19 cellular contexts compared by ENCODE assay signal in genomic region chr16:75224683-75225082, GRCh38. TPM values are rescaled to one million over a fixed set of nuclear protein-coding genes. Genes with fewer than 3 reads are reported as not detected.
A peak's percentile ranks its signal among the peaks of the same experiment; 100 is the strongest.
DNase-seq lines count a peak whose midpoint lies in the region; ATAC-seq, FAIRE-seq and TF ChIP-seq lines count a peak whose summit lies in the region.
"Had no signal": no experiment of that assay in that cellular context is flagged by ENCODE, and none has a peak within 500 bp of the region (broad histone marks: within the 10 kb centered on the region; RNA-seq: fewer than 3 reads in every experiment).

No MANE protein-coding gene starts in this region.

- no peaks in the 10 kb centered on the region for H3K79me2 ChIP-seq in K562 (ENCODE audit: control insufficient read depth, insufficient read depth, low read length)
- H3K79me2 ChIP-seq in HepG2 (ENCODE audit: insufficient read depth, low read length): no peaks in the 10 kb centered on the region

- H3K4me1 Mint-ChIP-seq in type B pancreatic cell (ENCODE audit: unreplicated experiment): no peaks in the 10 kb centered on the region

- CTCF ChIA-PET in K562 (lab: Yijun Ruan, JAX; ENCODE audit: low intra/inter-chr PET ratio): no interaction called here
- CTCF ChIA-PET in HepG2 (lab: Yijun Ruan, JAX; ENCODE audit: low intra/inter-chr PET ratio, low total read pairs): no interaction called here

- H3K9me1 ChIP-seq in K562 (ENCODE audit: control insufficient read depth, insufficient read depth, low read length): no peaks in the 10 kb centered on the region

- TF ChIP-seq EP300 in K562 (IDR thresholded peaks at IDR 0.05; ENCODE audit: low read length): no peak
- TF ChIP-seq EP300 in HepG2 (IDR thresholded peaks at IDR 0.05; ENCODE audit: low read depth in 2 of 2, low read length in 2 of 2): no peak
- TF ChIP-seq EP300 in HepG2 (CRISPR knock-in tag; IDR thresholded peaks at IDR 0.05; ENCODE audit: borderline replicate concordance): no peak

- H3K4me3 Mint-ChIP-seq in type B pancreatic cell: no peak overlapping the region
- H3K4me3 Mint-ChIP-seq: CD4-positive, alpha-beta memory T cell had no signal

- H3K27me3 Mint-ChIP-seq in type B pancreatic cell: no peaks in the 10 kb centered on the region

- no peaks in the 10 kb centered on the region for H3K9me3 Mint-ChIP-seq in type B pancreatic cell
- H3K9me3 Mint-ChIP-seq: CD4-positive, alpha-beta memory T cell had no signal

- WGBS in right cardiac atrium: 67% methylated on average over 15 of the region's 15 CpGs
- 12% methylated on average over 9 of the region's 15 CpGs for WGBS in K562 (ENCODE audit: insufficient coverage, low coverage, missing lambda C conversion rate)
- WGBS in HepG2 (ENCODE audit: low lambda C conversion rate): 60% methylated on average over 13 of the region's 15 CpGs

- H4K20me1 ChIP-seq in K562 (replicated peaks; ENCODE audit: control insufficient read depth, insufficient read depth, low read length) (0 out of 2 replicates have a peak, but pooled peaks cover 10% of the 10 kb centered on the region), HepG2 (ENCODE audit: insufficient read depth, low read length) (no peaks in the 10 kb centered on the region)

- H3K27ac Mint-ChIP-seq in type B pancreatic cell: peak overlapping the region; percentile 64
- H3K27ac Mint-ChIP-seq: CD4-positive, alpha-beta memory T cell had no signal

- TF ChIP-seq CTCF in right atrium auricular region (IDR thresholded peaks at IDR 0.05) (no peak), K562 (IDR thresholded peaks at IDR 0.05 in 2 of 3, conservative IDR thresholded peaks at IDR 0.05 in 1 of 3; ENCODE audit: insufficient read depth in 2 of 3, low read depth in 1 of 3, low read length in 3 of 3) (0 out of 6 replicates have a peak, but pooled peaks have one; percentile 11 to 21 (median 19)), HepG2 (CRISPR knock-in tag; IDR thresholded peaks at IDR 0.05) (peak; percentile 10; the same call in 1 of the 2 replicates), type B pancreatic cell (conservative IDR thresholded peaks at IDR 0.05) (no peak), omental fat pad (IDR thresholded peaks at IDR 0.05) (no peak)

- TF ChIP-seq RAD21 in K562 (CRISPR knock-in tag; conservative IDR thresholded peaks at IDR 0.05 in 1 of 2, IDR thresholded peaks at IDR 0.05 in 1 of 2) (peak in 1 of 2 experiments; percentile 43; a peak in 2 of 4 replicates), HepG2 (CRISPR knock-in tag; IDR thresholded peaks at IDR 0.05) (no peak)

- in situ Hi-C loops in K562 (cut with MboI) (loop anchor here (25.0 kb wide), 1 partner anchor 1963 kb away; the partner anchor contains the start of genes MON1B and SYCE1L), HepG2 (cut with HindIII; ENCODE audit: extremely low pct_ligation_motif_present, low pct_unique_long_range_greater_than_20kb) (no loop called here)

- no peaks in the 10 kb centered on the region for H3K9me3 ChIP-seq in right cardiac atrium (ENCODE audit: control insufficient read depth, low read length)
- no peaks in the 10 kb centered on the region for H3K9me3 ChIP-seq in right atrium auricular region
- no peaks in the 10 kb centered on the region for H3K9me3 ChIP-seq in K562 (replicated peaks; ENCODE audit: control insufficient read depth, insufficient read depth, low read depth, low read length)
- no peaks in the 10 kb centered on the region for H3K9me3 ChIP-seq in HepG2 (ENCODE audit: low read length)
- H3K9me3 ChIP-seq: BE2C, MG63, SJSA1 had no signal

- FAIRE-seq in K562 (lab: Jason Lieb, UNC) (no peak), HepG2 (lab: Jason Lieb, UNC) (no peak)

- H3K4me3 ChIP-seq in right cardiac atrium (ENCODE audit: low read length) (no peak overlapping the region), right atrium auricular region (no peak overlapping the region), K562 (no peak overlapping the region), HepG2 (replicated peaks in 1 of 3; ENCODE audit: insufficient read depth in 1 of 3, low read depth in 2 of 3, low read length in 3 of 3) (no peak overlapping the region)
- H3K4me3 ChIP-seq: MG63, SJSA1 had no signal

- H3K36me3 Mint-ChIP-seq in type B pancreatic cell: no peaks in the 10 kb centered on the region
- H3K36me3 Mint-ChIP-seq: CD4-positive, alpha-beta memory T cell had no signal

- no peaks in the 10 kb centered on the region for H3K4me1 ChIP-seq in right cardiac atrium (ENCODE audit: control insufficient read depth, insufficient read depth, low read length)
- peaks cover 0 to 8% of the 10 kb centered on the region in 2 donors for H3K4me1 ChIP-seq in right atrium auricular region
- H3K4me1 ChIP-seq in K562 (replicated peaks in 1 of 2; ENCODE audit: control insufficient read depth in 2 of 2, insufficient read depth in 2 of 2, low read length in 2 of 2): peaks cover 0 to 22% of the 10 kb centered on the region in 2 experiments; a peak in 1 of 5 replicates
- peaks cover 29% of the 10 kb centered on the region for H3K4me1 ChIP-seq in HepG2 (ENCODE audit: insufficient read depth, low read length)
- H3K4me1 ChIP-seq: BE2C, SJSA1 had no signal

- H3K27me3 ChIP-seq in right cardiac atrium (ENCODE audit: control insufficient read depth, insufficient read depth) (no peaks in the 10 kb centered on the region), right atrium auricular region (no peaks in the 10 kb centered on the region), K562 (ENCODE audit: control insufficient read depth in 2 of 2, insufficient read depth in 2 of 2, low read length in 2 of 2) (peaks cover 8 to 13% of the 10 kb centered on the region in 2 experiments; a peak in 3 of 5 replicates), HepG2 (ENCODE audit: control insufficient read depth in 1 of 2, insufficient read depth in 2 of 2, low read length in 2 of 2) (peaks cover 10 to 22% of the 10 kb centered on the region in 2 experiments)
- H3K27me3 ChIP-seq: MG63 had no signal

- peak; percentile 4 to 13 for ATAC-seq in right cardiac atrium
- peak; percentile 56 for ATAC-seq in K562
- ATAC-seq in HepG2: peak; percentile 19
- ATAC-seq in omental fat pad (ENCODE audit: low FRiP score): no peak
- ATAC-seq in GM21529 (IDR thresholded peaks at IDR 0.05; ENCODE audit: unreplicated experiment): no peak

- H3K4me2 ChIP-seq in K562 (ENCODE audit: insufficient read depth, low read length): no peak overlapping the region
- no peak overlapping the region for H3K4me2 ChIP-seq in HepG2 (ENCODE audit: low read depth, low read length)

- peaks cover 15% of the 10 kb centered on the region for H3K36me3 ChIP-seq in right atrium auricular region
- H3K36me3 ChIP-seq in K562 (ENCODE audit: control insufficient read depth, insufficient read depth, low read length): 0 out of 3 replicates have a peak, but pooled peaks cover 3% of the 10 kb centered on the region
- H3K36me3 ChIP-seq in HepG2 (replicated peaks in 1 of 2; ENCODE audit: control insufficient read depth in 1 of 2, insufficient read depth in 2 of 2, low read length in 2 of 2): peaks cover 3 to 9% of the 10 kb centered on the region in 2 experiments; a peak in 4 of 5 replicates
- H3K36me3 ChIP-seq: MG63 had no signal

- H3K9ac ChIP-seq in K562 (ENCODE audit: insufficient read depth in 1 of 2, low read depth in 2 of 2, low read length in 2 of 2): no peak overlapping the region
- no peak overlapping the region for H3K9ac ChIP-seq in HepG2 (ENCODE audit: insufficient read depth, low read depth, low read length)

- H3K27ac ChIP-seq in right cardiac atrium (ENCODE audit: low read length): no peak overlapping the region
- no peak overlapping the region for H3K27ac ChIP-seq in right atrium auricular region
- no peak overlapping the region for H3K27ac ChIP-seq in K562 (ENCODE audit: extremely low read depth, low read depth, low read length)
- H3K27ac ChIP-seq in HepG2 (ENCODE audit: extremely low read length, insufficient read depth, low read length): no peak overlapping the region
- H3K27ac ChIP-seq: SJSA1 had no signal

- H2AFZ ChIP-seq in K562 (ENCODE audit: low read depth, low read length) (no peak overlapping the region), HepG2 (ENCODE audit: low read length) (no peak overlapping the region)

- peak in 1 of 3 donors; percentile 38 for DNase-seq in right cardiac atrium
- no peak for DNase-seq in right atrium auricular region (ENCODE audit: low spot score)
- no peak for DNase-seq in K562 (ENCODE audit: extremely low read depth in 1 of 4, low spot score in 3 of 4)
- no peak for DNase-seq in HepG2 (ENCODE audit: low spot score)
- DNase-seq in type B pancreatic cell (ENCODE audit: extremely low spot score, unreplicated experiment): no peak
- DNase-seq in omental fat pad (ENCODE audit: low spot score): no peak
- DNase-seq in retina: no peak
- DNase-seq: BE2C; CD4-positive, alpha-beta memory T cell; GOT3; MG63; NCI-H1105 treated with DMSO at 0.1 percent for 48 hours; NCI-H187 treated with DMSO at 0.1 percent for 48 hours; NCI-H2171 had no signal

- intact Hi-C loops in right cardiac atrium (cut with DNase I) (loop anchor here in 3 of 4 donors (2.0 to 5.0 kb wide), 2 partner anchors 18 to 168 kb away; partner anchors contain the start of gene CTRB2 (in 2 of the 3)), K562 (cut with micrococcal nuclease) (loop anchor here (2.0 kb wide), 1 partner anchor 18 kb away; the partner anchor contains the start of gene CTRB2), HepG2 (cut with micrococcal nuclease; ENCODE audit: unreplicated experiment) (loop anchor here (2.0 kb wide), 1 partner anchor 18 kb away; the partner anchor contains the start of gene CTRB2)

- POLR2A ChIA-PET in K562 (lab: Yijun Ruan, JAX) (interaction anchor here (0.6 to 0.7 kb wide), 2 partner anchors 12 to 25 kb away, joined by 3 read pairs; no protein-coding TSS in a partner anchor), HepG2 (lab: Yijun Ruan, JAX) (no interaction called here)

- no TSS peak for BruUV-seq in K562 (replicated peaks; lab: Mats Ljungman, UMichigan)
- BruUV-seq in HepG2 (replicated peaks; lab: Mats Ljungman, UMichigan): no TSS peak

- TF ChIP-seq POLR2A in K562 (conservative IDR thresholded peaks at IDR 0.05) (no peak), HepG2 (IDR thresholded peaks at IDR 0.05; ENCODE audit: insufficient read depth in 1 of 2, low read depth in 2 of 2, low read length in 2 of 2) (no peak)

RNA-seq across cellular contexts. Expression of gene CTRB1, which starts 5.9 kb away (rescaled TPM):
- total RNA-seq in right cardiac atrium (under 1 TPM in 1 of 4 donors, not detected in 3; 0.62 TPM), right atrium auricular region (not detected), K562 (2014; rRNA removed) (not detected in 2 replicates), K562 (2014; rRNA removed; fragmentation: Illumina TruSeq; extraction: Trizol) (not detected in 2 replicates), K562 (2015; rRNA removed; fragmentation: Illumina TruSeq; extraction: Trizol) (not detected in 2 replicates), K562 (2021) (2.3 and 5.3 TPM in 2 replicates), HepG2 (2016; rRNA removed; fragmentation: Illumina TruSeq; extraction: Trizol) (not detected in 2 replicates), type B pancreatic cell (ENCODE audit: low replicate concordance) (not detected in 2 replicates), omental fat pad (under 1 TPM in 1 of 4 donors, not detected in 3; 0.69 TPM)
- polyA plus RNA-seq in right cardiac atrium (0.27 TPM), K562 (2011; rRNA removed) (not detected in 2 replicates), K562 (2014; fragmentation: Illumina TruSeq; extraction: Trizol) (not detected in 2 replicates), K562 (2014; fragmentation: Nextera tagmentation; extraction: Ambion mirVana) (not detected), K562 (2014; rRNA removed) (not detected in 2 replicates), HepG2 (2011; rRNA removed) (0.55 TPM in 1 of 2 replicates, not detected in the other)
- total RNA-seq in K562 (2011; cell fraction: chromatin; rRNA removed; ENCODE audit: low replicate concordance): not detected in 2 replicates
- not detected in 2 replicates for total RNA-seq in K562 (2011; cell fraction: nucleolus; rRNA removed)
- total RNA-seq in K562 (2011; cell fraction: nucleoplasm; rRNA removed): not detected in 2 replicates
- not detected in 2 replicates for polyA plus RNA-seq in K562 (2011; cell fraction: cytosol; rRNA removed)
- polyA plus RNA-seq in K562 (2011; cell fraction: nucleus; rRNA removed): not detected in 2 replicates
- not detected in 2 replicates for polyA plus RNA-seq in K562 (2012)
- not detected in 2 replicates for polyA minus RNA-seq in K562 (2011; rRNA and poly(A)+ RNA removed)
- polyA minus RNA-seq in K562 (2011; cell fraction: cytosol; rRNA and poly(A)+ RNA removed): not detected in 2 replicates
- not detected in 2 replicates for polyA minus RNA-seq in K562 (2011; cell fraction: nucleus; rRNA and poly(A)+ RNA removed)
- not detected in 2 replicates for total RNA-seq in HepG2 (2016; cell fraction: cytosol; rRNA removed; fragmentation: Illumina TruSeq; extraction: Trizol; ENCODE audit: low read depth)
- not detected in 2 replicates for total RNA-seq in HepG2 (2016; cell fraction: insoluble cytoplasmic fraction; rRNA removed; fragmentation: Illumina TruSeq; extraction: Trizol)
- total RNA-seq in HepG2 (2016; cell fraction: membrane; rRNA removed; fragmentation: Illumina TruSeq; extraction: Trizol): not detected in 2 replicates
- total RNA-seq in HepG2 (2016; cell fraction: nucleus; rRNA removed; fragmentation: Illumina TruSeq; extraction: Trizol): not detected in 2 replicates
- 0.13 and 0.14 TPM in 2 replicates for polyA plus RNA-seq in HepG2 (2011; cell fraction: cytosol; rRNA removed)
- 0.47 TPM in 1 of 2 replicates, not detected in the other for polyA plus RNA-seq in HepG2 (2011; cell fraction: nucleus; rRNA removed)
- not detected in 2 replicates for polyA plus RNA-seq in HepG2 (2012)
- polyA plus RNA-seq in HepG2 (2016; cell fraction: cytosol; fragmentation: Illumina TruSeq; extraction: Trizol; ENCODE audit: low read depth): not detected in 2 replicates
- polyA plus RNA-seq in HepG2 (2016; cell fraction: insoluble cytoplasmic fraction; fragmentation: Illumina TruSeq; extraction: Trizol; ENCODE audit: low read depth): not detected in 2 replicates
- polyA plus RNA-seq in HepG2 (2016; cell fraction: membrane; fragmentation: Illumina TruSeq; extraction: Trizol; ENCODE audit: low read depth): not detected in 2 replicates
- polyA plus RNA-seq in HepG2 (2016; cell fraction: nucleus; fragmentation: Illumina TruSeq; extraction: Trizol; ENCODE audit: insufficient read depth, low read depth): not detected in 2 replicates
- not detected in 2 replicates for polyA minus RNA-seq in HepG2 (2011; rRNA and poly(A)+ RNA removed; ENCODE audit: low replicate concordance)
- not detected in 2 replicates for polyA minus RNA-seq in HepG2 (2011; cell fraction: cytosol; rRNA and poly(A)+ RNA removed)
- polyA minus RNA-seq in HepG2 (2011; cell fraction: nucleus; rRNA and poly(A)+ RNA removed): not detected in 2 replicates
- total RNA-seq: CD4-positive, alpha-beta memory T cell; Daoy; NCI-H460; SJSA1 had no signal
- polyA plus RNA-seq: AG04450; CD4-positive, alpha-beta memory T cell had no signal

RNA-seq across cellular contexts. Expression of gene CTRB2, which starts 17.7 kb away (rescaled TPM):
- 1 to 10 TPM in 1 of 4 donors, not detected in 3; 2.9 TPM for total RNA-seq in right cardiac atrium
- 0.14 TPM for polyA plus RNA-seq in right cardiac atrium
- total RNA-seq in right atrium auricular region: not detected
- total RNA-seq in K562 (2011; cell fraction: chromatin; rRNA removed; ENCODE audit: low replicate concordance): not detected in 2 replicates
- total RNA-seq in K562 (2011; cell fraction: nucleolus; rRNA removed): not detected in 2 replicates
- total RNA-seq in K562 (2011; cell fraction: nucleoplasm; rRNA removed): not detected in 2 replicates
- not detected in 2 replicates for total RNA-seq in K562 (2014; rRNA removed)
- total RNA-seq in K562 (2014; rRNA removed; fragmentation: Illumina TruSeq; extraction: Trizol): not detected in 2 replicates
- total RNA-seq in K562 (2015; rRNA removed; fragmentation: Illumina TruSeq; extraction: Trizol): not detected in 2 replicates
- total RNA-seq in K562 (2021): 5.1 and 7.3 TPM in 2 replicates
- not detected in 2 replicates for polyA plus RNA-seq in K562 (2011; rRNA removed)
- polyA plus RNA-seq in K562 (2011; cell fraction: cytosol; rRNA removed): not detected in 2 replicates
- not detected in 2 replicates for polyA plus RNA-seq in K562 (2011; cell fraction: nucleus; rRNA removed)
- polyA plus RNA-seq in K562 (2012): not detected in 2 replicates
- polyA plus RNA-seq in K562 (2014; fragmentation: Illumina TruSeq; extraction: Trizol): not detected in 2 replicates
- not detected for polyA plus RNA-seq in K562 (2014; fragmentation: Nextera tagmentation; extraction: Ambion mirVana)
- not detected in 2 replicates for polyA plus RNA-seq in K562 (2014; rRNA removed)
- polyA minus RNA-seq in K562 (2011; rRNA and poly(A)+ RNA removed): not detected in 2 replicates
- polyA minus RNA-seq in K562 (2011; cell fraction: cytosol; rRNA and poly(A)+ RNA removed): not detected in 2 replicates
- polyA minus RNA-seq in K562 (2011; cell fraction: nucleus; rRNA and poly(A)+ RNA removed): not detected in 2 replicates
- total RNA-seq in HepG2 (2016; rRNA removed; fragmentation: Illumina TruSeq; extraction: Trizol): not detected in 2 replicates
- total RNA-seq in HepG2 (2016; cell fraction: cytosol; rRNA removed; fragmentation: Illumina TruSeq; extraction: Trizol; ENCODE audit: low read depth): not detected in 2 replicates
- total RNA-seq in HepG2 (2016; cell fraction: insoluble cytoplasmic fraction; rRNA removed; fragmentation: Illumina TruSeq; extraction: Trizol): not detected in 2 replicates
- not detected in 2 replicates for total RNA-seq in HepG2 (2016; cell fraction: membrane; rRNA removed; fragmentation: Illumina TruSeq; extraction: Trizol)
- total RNA-seq in HepG2 (2016; cell fraction: nucleus; rRNA removed; fragmentation: Illumina TruSeq; extraction: Trizol): not detected in 2 replicates
- 0.13 and 0.39 TPM in 2 replicates for polyA plus RNA-seq in HepG2 (2011; rRNA removed)
- polyA plus RNA-seq in HepG2 (2011; cell fraction: cytosol; rRNA removed): 0.13 TPM in 1 of 2 replicates, not detected in the other
- polyA plus RNA-seq in HepG2 (2011; cell fraction: nucleus; rRNA removed): 0.53 TPM in 1 of 2 replicates, not detected in the other
- 0.78 and 0.89 TPM in 2 replicates for polyA plus RNA-seq in HepG2 (2012)
- polyA plus RNA-seq in HepG2 (2016; cell fraction: cytosol; fragmentation: Illumina TruSeq; extraction: Trizol; ENCODE audit: low read depth): 0.40 TPM in 1 of 2 replicates, not detected in the other
- not detected in 2 replicates for polyA plus RNA-seq in HepG2 (2016; cell fraction: insoluble cytoplasmic fraction; fragmentation: Illumina TruSeq; extraction: Trizol; ENCODE audit: low read depth)
- 0.37 TPM in 1 of 2 replicates, not detected in the other for polyA plus RNA-seq in HepG2 (2016; cell fraction: membrane; fragmentation: Illumina TruSeq; extraction: Trizol; ENCODE audit: low read depth)
- not detected in 2 replicates for polyA plus RNA-seq in HepG2 (2016; cell fraction: nucleus; fragmentation: Illumina TruSeq; extraction: Trizol; ENCODE audit: insufficient read depth, low read depth)
- not detected in 2 replicates for polyA minus RNA-seq in HepG2 (2011; rRNA and poly(A)+ RNA removed; ENCODE audit: low replicate concordance)
- not detected in 2 replicates for polyA minus RNA-seq in HepG2 (2011; cell fraction: cytosol; rRNA and poly(A)+ RNA removed)
- polyA minus RNA-seq in HepG2 (2011; cell fraction: nucleus; rRNA and poly(A)+ RNA removed): not detected in 2 replicates
- not detected in 2 replicates for total RNA-seq in type B pancreatic cell (ENCODE audit: low replicate concordance)
- not detected for total RNA-seq in omental fat pad
- total RNA-seq: CD4-positive, alpha-beta memory T cell; Daoy; NCI-H460; SJSA1 had no signal
- polyA plus RNA-seq: AG04450; CD4-positive, alpha-beta memory T cell had no signal

RNA-seq across cellular contexts. Expression of gene BCAR1, which starts 26.7 kb away (rescaled TPM):
- total RNA-seq in right cardiac atrium (10 to 100 TPM; 58.1 to 68.8 (median 68.0) TPM), right atrium auricular region (10 to 100 TPM; 58.0 to 88.2 TPM), K562 (2014; rRNA removed) (14.1 and 16.0 TPM in 2 replicates), K562 (2014; rRNA removed; fragmentation: Illumina TruSeq; extraction: Trizol) (1.1 and 1.7 TPM in 2 replicates), K562 (2015; rRNA removed; fragmentation: Illumina TruSeq; extraction: Trizol) (7.2 and 8.8 TPM in 2 replicates), K562 (2021) (25.6 and 26.3 TPM in 2 replicates), HepG2 (2016; rRNA removed; fragmentation: Illumina TruSeq; extraction: Trizol) (35.9 and 48.1 TPM in 2 replicates), type B pancreatic cell (ENCODE audit: low replicate concordance) (67.2 and 73.0 TPM in 2 replicates), omental fat pad (10 to 100 TPM; 30.1 to 98.0 (median 38.0) TPM)
- polyA plus RNA-seq in right cardiac atrium (53.1 TPM), K562 (2011; rRNA removed) (3.6 and 6.0 TPM in 2 replicates), K562 (2014; fragmentation: Illumina TruSeq; extraction: Trizol) (3.4 and 11.4 TPM in 2 replicates), K562 (2014; fragmentation: Nextera tagmentation; extraction: Ambion mirVana) (under 1 TPM; 0.10 to 0.13 TPM), K562 (2014; rRNA removed) (9.8 and 10.5 TPM in 2 replicates), HepG2 (2011; rRNA removed) (51.7 and 57.8 TPM in 2 replicates)
- 30.5 and 82.5 TPM in 2 replicates for total RNA-seq in K562 (2011; cell fraction: chromatin; rRNA removed; ENCODE audit: low replicate concordance)
- 37.8 and 38.7 TPM in 2 replicates for total RNA-seq in K562 (2011; cell fraction: nucleolus; rRNA removed)
- total RNA-seq in K562 (2011; cell fraction: nucleoplasm; rRNA removed): 29.8 and 32.0 TPM in 2 replicates
- 3.6 and 13.5 TPM in 2 replicates for polyA plus RNA-seq in K562 (2011; cell fraction: cytosol; rRNA removed)
- 21.5 and 40.4 TPM in 2 replicates for polyA plus RNA-seq in K562 (2011; cell fraction: nucleus; rRNA removed)
- 14.6 and 20.3 TPM in 2 replicates for polyA plus RNA-seq in K562 (2012)
- polyA minus RNA-seq in K562 (2011; rRNA and poly(A)+ RNA removed): 5.7 and 5.9 TPM in 2 replicates
- 6.9 and 14.9 TPM in 2 replicates for polyA minus RNA-seq in K562 (2011; cell fraction: cytosol; rRNA and poly(A)+ RNA removed)
- 16.6 and 18.6 TPM in 2 replicates for polyA minus RNA-seq in K562 (2011; cell fraction: nucleus; rRNA and poly(A)+ RNA removed)
- total RNA-seq in HepG2 (2016; cell fraction: cytosol; rRNA removed; fragmentation: Illumina TruSeq; extraction: Trizol; ENCODE audit: low read depth): 13.1 and 14.5 TPM in 2 replicates
- 33.1 and 51.1 TPM in 2 replicates for total RNA-seq in HepG2 (2016; cell fraction: insoluble cytoplasmic fraction; rRNA removed; fragmentation: Illumina TruSeq; extraction: Trizol)
- 38.7 and 43.1 TPM in 2 replicates for total RNA-seq in HepG2 (2016; cell fraction: membrane; rRNA removed; fragmentation: Illumina TruSeq; extraction: Trizol)
- total RNA-seq in HepG2 (2016; cell fraction: nucleus; rRNA removed; fragmentation: Illumina TruSeq; extraction: Trizol): 38.1 and 45.0 TPM in 2 replicates
- polyA plus RNA-seq in HepG2 (2011; cell fraction: cytosol; rRNA removed): 31.6 and 53.3 TPM in 2 replicates
- 202 and 242 TPM in 2 replicates for polyA plus RNA-seq in HepG2 (2011; cell fraction: nucleus; rRNA removed)
- polyA plus RNA-seq in HepG2 (2012): 39.6 and 65.3 TPM in 2 replicates
- polyA plus RNA-seq in HepG2 (2016; cell fraction: cytosol; fragmentation: Illumina TruSeq; extraction: Trizol; ENCODE audit: low read depth): 13.2 and 13.9 TPM in 2 replicates
- 47.9 and 56.1 TPM in 2 replicates for polyA plus RNA-seq in HepG2 (2016; cell fraction: insoluble cytoplasmic fraction; fragmentation: Illumina TruSeq; extraction: Trizol; ENCODE audit: low read depth)
- 24.5 and 27.8 TPM in 2 replicates for polyA plus RNA-seq in HepG2 (2016; cell fraction: membrane; fragmentation: Illumina TruSeq; extraction: Trizol; ENCODE audit: low read depth)
- polyA plus RNA-seq in HepG2 (2016; cell fraction: nucleus; fragmentation: Illumina TruSeq; extraction: Trizol; ENCODE audit: insufficient read depth, low read depth): 68.9 and 74.0 TPM in 2 replicates
- 35.0 and 120 TPM in 2 replicates for polyA minus RNA-seq in HepG2 (2011; rRNA and poly(A)+ RNA removed; ENCODE audit: low replicate concordance)
- polyA minus RNA-seq in HepG2 (2011; cell fraction: cytosol; rRNA and poly(A)+ RNA removed): 32.5 and 33.4 TPM in 2 replicates
- 77.6 and 107 TPM in 2 replicates for polyA minus RNA-seq in HepG2 (2011; cell fraction: nucleus; rRNA and poly(A)+ RNA removed)

Comparison
In these comparisons a context has a peak if more than half of its experiments do, and no peak if none do; other contexts are left out.
1. ATAC-seq: peak in right cardiac atrium (2 of 2), K562 (single experiment) and HepG2 (single experiment); none in omental fat pad (single experiment) and GM21529 (single experiment).
2. CTCF ChIP-seq: peak in K562 (3 of 3) and HepG2 (single experiment); none in right atrium auricular region (0 of 2), type B pancreatic cell (single experiment) and omental fat pad (0 of 3).